11 cellular contexts compared by ENCODE assay signal in genomic region chr2:230203110-230203676, GRCh38. TPM values are rescaled to one million over a fixed set of nuclear protein-coding genes. Genes with fewer than 3 reads are reported as not detected.
DNase-seq lines count a peak whose midpoint lies in the region; ATAC-seq and TF ChIP-seq lines count a peak whose summit lies in the region.
"Had no signal": no experiment of that assay in that cellular context is flagged by ENCODE, and none has a peak within 500 bp of the region (broad histone marks: within the 10 kb centered on the region; RNA-seq: fewer than 3 reads in every experiment).

No MANE protein-coding gene starts in this region.

- H2AFZ ChIP-seq in OCI-LY7 (ENCODE audit: low read length) (no peak overlapping the region), PC-3 (ENCODE audit: low read length) (no peak overlapping the region)

- no peaks in the 10 kb centered on the region for H3K79me2 ChIP-seq in OCI-LY7 (ENCODE audit: insufficient read depth, low read depth, low read length)
- H3K79me2 ChIP-seq in PC-3 (ENCODE audit: low read length): no peaks in the 10 kb centered on the region

- DNase-seq in stimulated activated naive CD4-positive, alpha-beta T cell treated with Interleukin-2 at 50 U/mL for 16 hours (lab: John Stamatoyannopoulos, UW): peak; percentile 19
- DNase-seq in stimulated activated naive CD4-positive, alpha-beta T cell (lab: John Stamatoyannopoulos, UW): no peak
- DNase-seq in OCI-LY7 (ENCODE audit: low spot score): peak; percentile 89
- no peak for DNase-seq in posterior vena cava (ENCODE audit: low spot score)
- no peak for DNase-seq in Ammon's horn (ENCODE audit: low spot score)
- DNase-seq in NCI-H524 (lab: John Stamatoyannopoulos, UW): no peak
- DNase-seq in PC-3: no peak
- DNase-seq: HFFc6, NCI-H2081, ovary had no signal

- H3K9me3 ChIP-seq in OCI-LY7 (ENCODE audit: low read length): no peaks in the 10 kb centered on the region
- H3K9me3 ChIP-seq in PC-3 (ENCODE audit: low read length): no peaks in the 10 kb centered on the region

- H4K20me1 ChIP-seq in OCI-LY7 (ENCODE audit: insufficient read depth, low read length) (no peaks in the 10 kb centered on the region), PC-3 (ENCODE audit: low read length) (no peaks in the 10 kb centered on the region)

- ATAC-seq in HG02840 (IDR thresholded peaks at IDR 0.05; ENCODE audit: low FRiP score, unreplicated experiment) (peak; percentile 34), PC-3 (no peak)

- no peak overlapping the region for H3K9ac ChIP-seq in PC-3 (ENCODE audit: low read length)

- H3K4me2 ChIP-seq in OCI-LY7 (ENCODE audit: low read length): peak overlapping the region; percentile 70
- H3K4me2 ChIP-seq in PC-3 (ENCODE audit: low read length): no peak overlapping the region

- no peaks in the 10 kb centered on the region for H3K27me3 ChIP-seq in PC-3 (ENCODE audit: low read length)
- H3K27me3 ChIP-seq: ovary had no signal

- peak overlapping the region; percentile 42 for H3K4me3 ChIP-seq in OCI-LY7 (ENCODE audit: low read depth, low read length, poor library complexity, severe bottlenecking)
- no peak overlapping the region for H3K4me3 ChIP-seq in PC-3 (ENCODE audit: low read length)
- H3K4me3 ChIP-seq: ovary had no signal

- H3K9me2 ChIP-seq in OCI-LY7 (ENCODE audit: insufficient read depth, low read length) (no peaks in the 10 kb centered on the region), PC-3 (replicated peaks; ENCODE audit: low read length) (no peaks in the 10 kb centered on the region)

- BruUV-seq in OCI-LY7 (replicated peaks; lab: Mats Ljungman, UMichigan): no TSS peak
- BruUV-seq in PC-3 (replicated peaks; lab: Mats Ljungman, UMichigan): no TSS peak

- POLR2A ChIA-PET in OCI-LY7 (lab: Charles Lee): interaction anchor here (0.7 to 1.6 kb wide), 6 partner anchors 15 to 215 kb away, joined by 3 to 5 read pairs (median 3); no protein-coding TSS in a partner anchor
- POLR2A ChIA-PET in PC-3 (lab: Charles Lee; ENCODE audit: unreplicated experiment): no interaction called here

- H3K4me1 ChIP-seq in OCI-LY7 (ENCODE audit: insufficient read depth, low read length, poor library complexity, severe bottlenecking): peaks cover 47% of the 10 kb centered on the region
- no peaks in the 10 kb centered on the region for H3K4me1 ChIP-seq in PC-3 (ENCODE audit: insufficient read depth, low read length)

- H3K27ac ChIP-seq in OCI-LY7 (ENCODE audit: low read depth, low read length, poor library complexity, severe bottlenecking) (no peak overlapping the region), PC-3 (ENCODE audit: low read length) (no peak overlapping the region)
- H3K27ac ChIP-seq: ovary had no signal

- H3F3A ChIP-seq in PC-3 (ENCODE audit: low read length, unreplicated experiment): no peaks in the 10 kb centered on the region

- CTCF ChIA-PET in OCI-LY7 (lab: Charles Lee; ENCODE audit: unreplicated experiment) (interaction anchor here (0.6 to 0.8 kb wide), 2 partner anchors 293 to 407 kb away, joined by 3 read pairs; no protein-coding TSS in a partner anchor), PC-3 (lab: Charles Lee) (no interaction called here)

- TF ChIP-seq CTCF in OCI-LY7 (conservative IDR thresholded peaks at IDR 0.05; ENCODE audit: low read length): peak; percentile 55; the same call in 1 of the 2 replicates
- TF ChIP-seq CTCF in PC-3 (conservative IDR thresholded peaks at IDR 0.05; ENCODE audit: low read depth, low read length): no peak

- intact Hi-C loops in OCI-LY7 (cut with micrococcal nuclease; ENCODE audit: unreplicated experiment): loop anchor here (1.0 to 10.0 kb wide), 7 partner anchors 196 to 602 kb away; partner anchors contain the start of genes CAB39 and SP100
- intact Hi-C loops in posterior vena cava (cut with DNase I): no loop called here
- intact Hi-C loops in PC-3 (cut with micrococcal nuclease): no loop called here

- H3K36me3 ChIP-seq in OCI-LY7 (ENCODE audit: insufficient read depth, low read length) (peaks cover 9% of the 10 kb centered on the region; the same call in 1 of the 2 replicates), PC-3 (ENCODE audit: low read depth, low read length) (no peaks in the 10 kb centered on the region; the same call in 1 of the 2 replicates)
- H3K36me3 ChIP-seq: ovary had no signal

RNA-seq across cellular contexts. Expression of gene SP110, which starts 16.6 kb away (rescaled TPM):
- total RNA-seq in OCI-LY7 (2014; rRNA removed; shearing (Covaris generic)): 15.7 and 15.8 TPM in 2 replicates
- total RNA-seq in OCI-LY7 (2022) (9.3 and 13.3 TPM in 2 replicates), posterior vena cava (10 to 100 TPM; 20.5 to 21.3 TPM), PC-3 (2014; rRNA removed) (3.5 and 6.7 TPM in 2 replicates)

RNA-seq across cellular contexts. Expression of gene SP140, which starts 22.3 kb away (rescaled TPM):
- total RNA-seq in OCI-LY7 (2014; rRNA removed; shearing (Covaris generic)): 4.3 and 4.8 TPM in 2 replicates
- total RNA-seq in OCI-LY7 (2022): 4.4 and 6.4 TPM in 2 replicates
- 1 to 10 TPM; 2.3 to 4.5 TPM for total RNA-seq in posterior vena cava
- total RNA-seq in PC-3 (2014; rRNA removed): 1.7 TPM in 1 of 2 replicates, not detected in the other

Comparison
In these comparisons a context has a peak if more than half of its experiments do, and no peak if none do; other contexts are left out.
1. DNase-seq: peak in stimulated activated naive CD4-positive, alpha-beta T cell treated with Interleukin-2 at 50 U/mL for 16 hours (single experiment) and OCI-LY7 (single experiment); none in stimulated activated naive CD4-positive, alpha-beta T cell (0 of 6), posterior vena cava (single experiment), Ammon's horn (single experiment), NCI-H524 (0 of 2) and PC-3 (single experiment).